ENCODE assay signal across 27 cellular contexts in the genomic region with DNA sequence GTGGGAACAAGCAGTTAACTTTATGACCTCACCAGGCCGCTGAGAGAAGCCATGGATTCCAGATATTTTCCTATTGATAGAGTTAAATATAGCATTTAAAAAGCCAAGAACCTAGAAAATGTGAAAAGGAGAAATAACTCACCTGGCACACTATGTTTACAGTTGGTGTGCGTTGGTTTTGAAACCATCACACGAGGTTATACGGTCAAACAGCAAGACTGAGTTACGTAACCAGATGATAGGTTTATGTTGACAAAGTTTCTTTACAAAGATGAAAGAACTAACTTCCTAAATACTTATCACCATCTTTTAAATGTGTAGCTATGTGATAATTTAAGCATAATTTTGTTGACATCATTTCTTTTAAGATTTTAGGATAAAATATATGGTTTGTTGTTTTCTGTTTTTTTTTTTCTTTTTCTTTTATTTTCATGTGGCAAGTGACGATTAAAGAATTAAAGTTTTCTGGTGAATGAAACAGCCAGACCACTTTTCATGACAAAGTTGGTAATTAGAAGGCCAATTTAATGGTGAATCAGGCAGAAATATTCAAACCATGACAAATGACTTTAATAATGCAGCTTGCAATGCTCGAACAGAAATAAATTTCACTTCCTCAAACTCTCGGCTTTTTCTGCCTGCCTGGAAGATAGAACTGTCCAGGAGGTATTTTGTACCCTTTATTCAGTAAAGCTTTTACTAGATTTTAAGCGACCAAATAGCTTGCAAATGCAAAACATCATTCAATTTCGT.
DNase-seq lines count a peak whose midpoint lies in the region; ATAC-seq, FAIRE-seq and TF ChIP-seq lines count a peak whose summit lies in the region.
"Had no signal": no experiment of that assay in that cellular context is flagged by ENCODE, and none has a peak within 500 bp of the region (broad histone marks: within the 10 kb centered on the region; RNA-seq: fewer than 3 reads in every experiment).

No MANE protein-coding gene starts in this region.

- H3K9ac ChIP-seq in GM12878 (ENCODE audit: control insufficient read depth, insufficient read depth, low read length), result no peak overlapping the region
- H3K9ac ChIP-seq: BLaER1 had no signal

- H3K27me3 ChIP-seq in HL-60 (ENCODE audit: insufficient read depth, poor library complexity, severe bottlenecking) (no peaks in the 10 kb centered on the region), GM12878 (replicated peaks in 1 of 2; ENCODE audit: control insufficient read depth in 2 of 2, insufficient read depth in 2 of 2, low read length in 1 of 2) (no peaks in the 10 kb centered on the region)
- H3K27me3 ChIP-seq: adrenal gland, BLaER1, ovary had no signal

- peak in 1 of 2 experiments; percentile 47; a peak in 1 of 4 replicates for TF ChIP-seq EP300 in GM12878 (IDR thresholded peaks at IDR 0.05; ENCODE audit: borderline replicate concordance in 1 of 2, control insufficient read depth in 1 of 2, low read depth in 2 of 2, low read length in 2 of 2)

- SMC1A ChIA-PET in GM12878 (lab: Charles Lee; ENCODE audit: uncharacterized antibody, unreplicated experiment), result interaction anchor here (0.6 to 2.7 kb wide), 19 partner anchors 8 to 798 kb away, joined by 3 to 18 read pairs (median 4); no protein-coding TSS in a partner anchor

- H3K36me3 ChIP-seq in GM12878 (ENCODE audit: control insufficient read depth in 2 of 2, insufficient read depth in 2 of 2, low read length in 1 of 2), result no peaks in the 10 kb centered on the region
- H3K36me3 ChIP-seq: adrenal gland, BLaER1, ovary had no signal

- in situ Hi-C loops in GM12878 (cut with MboI), result no loop called here

- 38% methylated on average over 10 of the region's 10 CpGs for WGBS in GM12878 (ENCODE audit: insufficient coverage, insufficient replicate concordance, low lambda C conversion rate, missing lambda C conversion rate)

- H3K4me3 ChIP-seq in HL-60 (replicated peaks; ENCODE audit: insufficient read depth, low read length) (no peak overlapping the region), GM12878 (no peak overlapping the region)
- H3K4me3 ChIP-seq: adrenal gland, BLaER1, ovary had no signal

- ATAC-seq in GM18867 (IDR thresholded peaks at IDR 0.05; ENCODE audit: unreplicated experiment) (peak; percentile 43), GM12878 (peak; percentile 69), GM18873 (IDR thresholded peaks at IDR 0.05; ENCODE audit: low FRiP score, unreplicated experiment) (no peak)
- ATAC-seq: activated CD4-positive, alpha-beta T cell treated with anti-CD3 and anti-CD28 coated beads for 36 hours; activated CD8-positive, alpha-beta T cell treated with anti-CD3 and anti-CD28 coated beads for 36 hours; activated T-helper 17 cell treated with anti-CD3 and anti-CD28 coated beads, Interleukin-2, amount 50 U/mL, for 72 hours; effector memory CD8-positive, alpha-beta T cell had no signal

- H3K27ac ChIP-seq in HL-60 (replicated peaks), result peak overlapping the region; percentile 33; the same call in 1 of the 2 replicates
- no peak overlapping the region for H3K27ac ChIP-seq in GM12878 (ENCODE audit: control insufficient read depth, insufficient read depth)
- H3K27ac ChIP-seq: adrenal gland, BLaER1, ovary, VCaP had no signal

- peak in 1 of 2 experiments; percentile 44 for DNase-seq in HL-60 (ENCODE audit: low read depth in 1 of 2, low spot score in 1 of 2)
- peak; percentile 57 for DNase-seq in NOMO-1 treated with dmso at 0.1 percent for 144 hours (lab: John Stamatoyannopoulos, UW; ENCODE audit: unreplicated experiment)
- no peak for DNase-seq in GM12878 (ENCODE audit: low read depth, low spot score)
- no peak for DNase-seq in 8988T
- no peak for DNase-seq in NCI-H524 treated with DMSO at 0.1 percent for 48 hours (lab: John Stamatoyannopoulos, UW)
- no peak for DNase-seq in pons (ENCODE audit: low spot score)
- DNase-seq: activated CD4-positive, alpha-beta T cell treated with anti-CD3 and anti-CD28 coated beads for 36 hours; activated CD8-positive, alpha-beta T cell treated with anti-CD3 and anti-CD28 coated beads for 36 hours; activated naive CD4-positive, alpha-beta T cell treated with anti-CD3 and anti-CD28 coated beads, Interleukin-2, amount 10 ng/mL, durations not matched to agents 7 days and 5 days; adrenal gland; central memory CD4-positive, alpha-beta T cell; DMS 273 treated with DMSO at 0.1 percent for 48 hours; effector memory CD8-positive, alpha-beta T cell; H7; IMR-90; NCI-H226; NCI-H748 treated with DMSO at 0.1 percent for 48 hours; ovary; retina; Right ventricle myocardium superior; stimulated activated naive CD4-positive, alpha-beta T cell; SW 1271 had no signal

- H3K4me2 ChIP-seq in GM12878 (ENCODE audit: control insufficient read depth, insufficient read depth), result peak overlapping the region; percentile 44; the same call in 1 of the 2 replicates
- H3K4me2 ChIP-seq: BLaER1 had no signal

- H3K9me3 ChIP-seq in GM12878 (replicated peaks; ENCODE audit: control insufficient read depth, insufficient read depth, low read length), result no peaks in the 10 kb centered on the region
- H3K9me3 ChIP-seq: adrenal gland, BLaER1, ovary had no signal

- POLR2A ChIA-PET in GM12878 (lab: Charles Lee), result interaction anchor here (1.0 to 1.2 kb wide), 2 partner anchors 11 to 800 kb away, joined by 3 to 5 read pairs; no protein-coding TSS in a partner anchor

- no peaks in the 10 kb centered on the region for H3K79me2 ChIP-seq in GM12878 (ENCODE audit: control insufficient read depth, insufficient read depth, low read length)

- no peak for TF ChIP-seq CTCF in HL-60 (IDR thresholded peaks at IDR 0.05; ENCODE audit: insufficient read depth, low read length)
- TF ChIP-seq CTCF in GM12878 (IDR thresholded peaks at IDR 0.05 in 2 of 3, conservative IDR thresholded peaks at IDR 0.05 in 1 of 3; ENCODE audit: control insufficient read depth in 2 of 3, extremely low read depth in 1 of 3, insufficient read depth in 1 of 3, low read depth in 3 of 3, low read length in 3 of 3), result no peak

- RAD21 ChIA-PET in GM12878 (lab: Charles Lee; ENCODE audit: unreplicated experiment), result interaction anchor here (0.9 to 1.8 kb wide), 14 partner anchors 8 to 804 kb away, joined by 3 to 6 read pairs (median 3); no protein-coding TSS in a partner anchor

- no peak for TF ChIP-seq RAD21 in GM12878 (IDR thresholded peaks at IDR 0.05; ENCODE audit: insufficient read depth, low read depth, low read length)

- TF ChIP-seq POLR2A in GM12878 (IDR thresholded peaks at IDR 0.05; ENCODE audit: low read depth, low read length), result no peak

- no peaks in the 10 kb centered on the region for H4K20me1 ChIP-seq in GM12878 (ENCODE audit: control insufficient read depth, insufficient read depth)
- H4K20me1 ChIP-seq: BLaER1 had no signal

- intact Hi-C loops in GM12878 (cut with micrococcal nuclease; ENCODE audit: unreplicated experiment), result loop anchor here (5.0 to 10.0 kb wide), 3 partner anchors 194 to 547 kb away; no protein-coding TSS in a partner anchor

- BruUV-seq in GM12878 (replicated peaks; lab: Mats Ljungman, UMichigan), result no TSS peak

- no peak overlapping the region for H2AFZ ChIP-seq in GM12878 (ENCODE audit: control insufficient read depth, low read depth, low read length)

- no peak for FAIRE-seq in GM12878 (lab: Jason Lieb, UNC)

- no peaks in the 10 kb centered on the region for H3K4me1 ChIP-seq in GM12878 (ENCODE audit: control insufficient read depth, insufficient read depth, low read length)
- H3K4me1 ChIP-seq: adrenal gland, BLaER1 had no signal

- CTCF ChIA-PET in GM12878 (lab: Yijun Ruan, JAX), result interaction anchor here (0.7 to 2.8 kb wide), 9 partner anchors 9 to 808 kb away, joined by 3 to 15 read pairs (median 3); no protein-coding TSS in a partner anchor

TF ChIP-seq in GM12878, 131 proteins besides CTCF, POLR2A, EP300 and RAD21 (continues in another document):
- TF ChIP-seq BHLHE40 (IDR thresholded peaks at IDR 0.05; ENCODE audit: borderline replicate concordance in 1 of 2, low read depth in 2 of 2, low read length in 1 of 2), result peak; percentile 46 to 73; a peak in 3 of 4 replicates
- no peak for TF ChIP-seq CREM (IDR thresholded peaks at IDR 0.05; ENCODE audit: low read depth)
- TF ChIP-seq BMI1 (IDR thresholded peaks at IDR 0.05; ENCODE audit: borderline replicate concordance), result peak; percentile 17; the same call in 1 of the 2 replicates
- peak; percentile 26; the same call in 1 of the 2 replicates for TF ChIP-seq RAD51 (IDR thresholded peaks at IDR 0.05)
- TF ChIP-seq EGR1 (IDR thresholded peaks at IDR 0.05; ENCODE audit: borderline replicate concordance in 1 of 2, low read depth in 2 of 2, low read length in 2 of 2), result no peak
- TF ChIP-seq, protein P1, sequence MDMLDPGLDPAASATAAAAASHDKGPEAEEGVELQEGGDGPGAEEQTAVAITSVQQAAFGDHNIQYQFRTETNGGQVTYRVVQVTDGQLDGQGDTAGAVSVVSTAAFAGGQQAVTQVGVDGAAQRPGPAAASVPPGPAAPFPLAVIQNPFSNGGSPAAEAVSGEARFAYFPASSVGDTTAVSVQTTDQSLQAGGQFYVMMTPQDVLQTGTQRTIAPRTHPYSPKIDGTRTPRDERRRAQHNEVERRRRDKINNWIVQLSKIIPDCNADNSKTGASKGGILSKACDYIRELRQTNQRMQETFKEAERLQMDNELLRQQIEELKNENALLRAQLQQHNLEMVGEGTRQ (IDR thresholded peaks at IDR 0.05; ENCODE audit: borderline replicate concordance, low read depth, low read length), result no peak
- TF ChIP-seq SPI1 (IDR thresholded peaks at IDR 0.05; ENCODE audit: borderline replicate concordance, insufficient read depth, low read depth, low read length), result peak; percentile 96
- TF ChIP-seq ZNF24 (IDR thresholded peaks at IDR 0.05), result 0 out of 2 replicates have a peak, but pooled peaks have one; percentile 50
- peak; percentile 98 for TF ChIP-seq MLLT1 (IDR thresholded peaks at IDR 0.05)
- TF ChIP-seq DPF2 (IDR thresholded peaks at IDR 0.05), result peak; percentile 84
- 0 out of 4 replicates have a peak, but pooled peaks of 1 of the 2 experiments have one; percentile 26 for TF ChIP-seq SRF (IDR thresholded peaks at IDR 0.05; ENCODE audit: low read depth in 2 of 2, low read length in 2 of 2)
- no peak for TF ChIP-seq SUZ12 (IDR thresholded peaks at IDR 0.05; ENCODE audit: unreplicated experiment)
